8 cellular contexts compared by ENCODE assay signal in genomic region chr11:39374963-39375698, GRCh38.
DNase-seq lines count a peak whose midpoint lies in the region; ATAC-seq, FAIRE-seq and TF ChIP-seq lines count a peak whose summit lies in the region.

No MANE protein-coding gene starts in this region.

- TF ChIP-seq POLR2A in gastrocnemius medialis (IDR thresholded peaks at IDR 0.05), result no peak

- in situ Hi-C loops in gastrocnemius medialis (cut with MboI; ENCODE audit: low sequenced_read_pairs in 4 of 4), result no loop called here

- ATAC-seq in activated CD4-positive, CD25-positive, alpha-beta regulatory T cell treated with anti-CD3 and anti-CD28 coated beads, Interleukin-2, amount 50 U/mL, for 24 hours, result no peak
- ATAC-seq in gastrocnemius medialis, result no peak

- no peaks in the 10 kb centered on the region for H3K4me1 ChIP-seq in kidney (ENCODE audit: control insufficient read depth in 1 of 2, insufficient read depth in 1 of 2, low read depth in 1 of 2, low read length in 2 of 2)
- no peaks in the 10 kb centered on the region for H3K4me1 ChIP-seq in gastrocnemius medialis

- peak; percentile 1 for DNase-seq in Daoy (ENCODE audit: low read depth)
- DNase-seq in HT1080 (ENCODE audit: low read depth), result peak; percentile 7
- DNase-seq in kidney, result no peak
- DNase-seq in COLO668 (lab: John Stamatoyannopoulos, UW; ENCODE audit: unreplicated experiment), result no peak
- no peak for DNase-seq in gastrocnemius medialis
- no peak for DNase-seq in NCI-H226

- TF ChIP-seq CTCF in VCaP (conservative IDR thresholded peaks at IDR 0.05) (peak; percentile 76), kidney (IDR thresholded peaks at IDR 0.05; ENCODE audit: borderline replicate concordance, extremely low read depth, insufficient read depth) (peak; percentile 49), gastrocnemius medialis (IDR thresholded peaks at IDR 0.05 in 4 of 5, conservative IDR thresholded peaks at IDR 0.05 in 1 of 5) (peak in 1 of 5 experiments; percentile 19)

- H3K4me3 ChIP-seq in kidney (ENCODE audit: low read length in 2 of 2) (no peak overlapping the region), gastrocnemius medialis (no peak overlapping the region)

- H3K27ac ChIP-seq in VCaP (no peak overlapping the region), kidney (ENCODE audit: low read depth in 2 of 2, low read length in 2 of 2) (no peak overlapping the region), gastrocnemius medialis (no peak overlapping the region)

- peak; percentile 94 for FAIRE-seq in kidney (lab: Jason Lieb, UNC)

- no peaks in the 10 kb centered on the region for H3K36me3 ChIP-seq in kidney (ENCODE audit: control insufficient read depth in 1 of 2, insufficient read depth in 2 of 2, low read length in 2 of 2)
- H3K36me3 ChIP-seq in gastrocnemius medialis, result no peaks in the 10 kb centered on the region

- no peaks in the 10 kb centered on the region for H3K9me3 ChIP-seq in kidney (ENCODE audit: control insufficient read depth in 1 of 2, low read length in 2 of 2)
- no peaks in the 10 kb centered on the region for H3K9me3 ChIP-seq in gastrocnemius medialis

- H3K9ac ChIP-seq in kidney (ENCODE audit: low read length in 2 of 2), result no peak overlapping the region

- intact Hi-C loops in kidney (cut with DNase I), result no loop called here
- intact Hi-C loops in gastrocnemius medialis (cut with DNase I; ENCODE audit: low total_unique reads), result no loop called here

- no peaks in the 10 kb centered on the region for H3K27me3 ChIP-seq in gastrocnemius medialis

Comparison
In these comparisons a context has a peak if more than half of its experiments do, and no peak if none do; other contexts are left out.
1. DNase-seq: peak in Daoy (single experiment) and HT1080 (single experiment); none in kidney (single experiment), COLO668 (single experiment), gastrocnemius medialis (0 of 2) and NCI-H226 (single experiment).